Comparison of ENCODE assay signal across 1 cellular context in genomic region chr4:101200561-101200960, GRCh38.
TF ChIP-seq lines count a peak whose summit lies in the region.

No MANE protein-coding gene starts in this region.

TF ChIP-seq in IMR-90, 13 proteins besides CTCF, POLR2A, EP300 and RAD21 (continued from another document):
- TF ChIP-seq USF2 (IDR thresholded peaks at IDR 0.05; ENCODE audit: low read depth, low read length) (no peak), MAZ (IDR thresholded peaks at IDR 0.05; ENCODE audit: borderline replicate concordance, low read depth, low read length) (no peak), BHLHE40 (IDR thresholded peaks at IDR 0.05; ENCODE audit: low read depth, low read length) (0 out of 2 replicates have a peak, but pooled peaks have one; percentile 42), SMC3 (IDR thresholded peaks at IDR 0.05; ENCODE audit: low read depth, low read length) (no peak), MXI1 (IDR thresholded peaks at IDR 0.05; ENCODE audit: borderline replicate concordance, low read depth, low read length) (no peak), ELK1 (IDR thresholded peaks at IDR 0.05; ENCODE audit: borderline replicate concordance, low read depth, low read length) (no peak), FOS (IDR thresholded peaks at IDR 0.05; ENCODE audit: low read depth, low read length) (peak; percentile 94), RCOR1 (IDR thresholded peaks at IDR 0.05; ENCODE audit: insufficient replicate concordance, low read length) (no peak), RFX5 (IDR thresholded peaks at IDR 0.05; ENCODE audit: low read depth, low read length) (no peak)
